8 cellular contexts compared by ENCODE assay signal in the genomic region with DNA sequence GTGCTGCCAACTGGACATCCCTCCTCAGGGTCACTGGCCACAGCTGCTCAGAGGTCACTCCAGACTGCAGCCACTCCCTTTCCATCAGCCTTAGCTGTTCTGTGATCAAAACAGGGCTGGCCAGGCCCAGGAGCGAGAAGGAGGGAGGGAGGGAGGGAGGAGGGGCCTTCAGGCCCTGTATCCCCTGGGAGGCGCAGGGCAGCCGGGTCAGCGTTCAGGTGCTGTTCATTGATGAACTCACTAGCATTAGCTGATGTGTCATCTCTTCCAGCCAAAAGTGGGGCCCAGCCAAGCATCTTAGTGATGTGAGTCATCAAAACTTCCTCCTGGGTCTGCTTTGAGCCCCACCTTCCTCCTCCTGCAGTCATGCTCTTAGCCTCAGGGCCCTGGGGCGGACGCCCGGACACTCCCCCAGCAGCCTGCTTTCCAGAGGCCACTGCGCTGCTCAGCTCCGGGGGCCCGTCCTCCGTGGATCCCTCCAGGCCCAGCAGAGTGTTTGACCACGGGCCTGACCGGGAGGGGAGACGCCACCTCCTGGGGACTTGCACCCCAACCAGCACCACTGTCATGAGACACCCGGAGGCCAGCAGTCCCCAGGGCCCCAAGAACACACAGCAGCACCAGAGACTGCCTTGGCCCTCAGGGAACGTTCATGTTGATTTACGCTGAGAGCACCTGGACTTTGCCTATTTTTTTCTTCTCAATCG.
DNase-seq lines count a peak whose midpoint lies in the region; ATAC-seq and TF ChIP-seq lines count a peak whose summit lies in the region.

No MANE protein-coding gene starts in this region.

- no peak for TF ChIP-seq POLR2A in sigmoid colon (IDR thresholded peaks at IDR 0.05)

- DNase-seq in stimulated activated naive CD4-positive, alpha-beta T cell treated with Interleukin-2 at 50 U/mL for 16 hours (lab: John Stamatoyannopoulos, UW), result peak; percentile 29
- DNase-seq in stimulated activated naive CD4-positive, alpha-beta T cell (lab: John Stamatoyannopoulos, UW), result no peak
- DNase-seq in LHCN-M2 (ENCODE audit: low read depth) (peak; percentile 100), foreskin keratinocyte (peak; percentile 92 to 98), sigmoid colon (peak; percentile 95), cerebellar nuclear complex (lab: John Stamatoyannopoulos, UW) (no peak), NCI-H510A (lab: John Stamatoyannopoulos, UW) (no peak)
- peak; percentile 68 for DNase-seq in activated CD8-positive, alpha-beta memory T cell treated with anti-CD3 and anti-CD28 coated beads for 24 hours

- TF ChIP-seq CTCF in foreskin keratinocyte (conservative IDR thresholded peaks at IDR 0.05) (no peak), sigmoid colon (IDR thresholded peaks at IDR 0.05) (no peak)

- H3K27me3 ChIP-seq in foreskin keratinocyte, result no peaks in the 10 kb centered on the region
- H3K27me3 ChIP-seq in sigmoid colon, result no peaks in the 10 kb centered on the region

- peak in 1 of 4 donors; percentile 39 for TF ChIP-seq EP300 in sigmoid colon (IDR thresholded peaks at IDR 0.05)

- intact Hi-C loops in sigmoid colon (cut with DNase I), result no loop called here

- H3K9me3 ChIP-seq in sigmoid colon, result no peaks in the 10 kb centered on the region

- H3K36me3 ChIP-seq in sigmoid colon, result no peaks in the 10 kb centered on the region

- H3K4me1 ChIP-seq in foreskin keratinocyte (no peaks in the 10 kb centered on the region), sigmoid colon (peaks cover 0 to 27% (median 22%) of the 10 kb centered on the region in 4 donors)

- peak; percentile 98 for ATAC-seq in foreskin keratinocyte

- peak overlapping the region; percentile 19 for H3K27ac ChIP-seq in foreskin keratinocyte
- peak overlapping the region; percentile 61 to 71 (median 66) for H3K27ac ChIP-seq in sigmoid colon

- 63 to 79% methylated on average over 18 of the region's 18 CpGs for WGBS in sigmoid colon, 2 donors

- no peak overlapping the region for H3K4me3 ChIP-seq in sigmoid colon

Comparison
In these comparisons a context has a peak if more than half of its experiments do, and no peak if none do; other contexts are left out.
1. DNase-seq: peak in stimulated activated naive CD4-positive, alpha-beta T cell treated with Interleukin-2 at 50 U/mL for 16 hours (single experiment), LHCN-M2 (single experiment), activated CD8-positive, alpha-beta memory T cell treated with anti-CD3 and anti-CD28 coated beads for 24 hours (single experiment), foreskin keratinocyte (2 of 2) and sigmoid colon (single experiment); none in stimulated activated naive CD4-positive, alpha-beta T cell (0 of 6), cerebellar nuclear complex (0 of 2) and NCI-H510A (single experiment).